33 cellular contexts compared by ENCODE assay signal in the genomic region with DNA sequence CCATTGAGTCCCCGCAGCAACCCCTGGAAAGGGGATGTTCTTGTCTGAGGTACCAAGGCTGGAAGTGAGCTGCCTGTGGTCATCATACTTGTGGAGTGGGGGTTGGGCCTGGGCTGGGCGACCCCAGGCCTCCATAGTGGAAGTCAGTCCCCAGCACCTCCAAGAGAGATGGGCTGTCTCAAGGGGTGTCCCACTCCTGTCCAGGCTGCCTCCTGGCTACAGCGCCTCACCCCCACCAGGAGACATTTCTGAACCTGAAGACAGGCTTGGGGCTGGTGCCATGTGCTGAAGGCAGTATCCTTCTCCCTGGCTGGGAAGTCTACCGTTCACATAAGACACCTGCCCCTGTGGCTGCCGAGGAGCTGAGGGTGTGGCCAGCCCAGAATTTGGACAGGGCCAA. TPM values are rescaled to one million over a fixed set of nuclear protein-coding genes. Genes with fewer than 3 reads are reported as not detected.
"Had no signal": no experiment of that assay in that cellular context is flagged by ENCODE, and none has a peak within 500 bp of the region (broad histone marks: within the 10 kb centered on the region; RNA-seq: fewer than 3 reads in every experiment).

No MANE protein-coding gene starts in this region.

- H3K4me1 ChIP-seq: esophagus muscularis mucosa, foreskin keratinocyte, gastrocnemius medialis had no signal

- FAIRE-seq: astrocyte, bronchial epithelial cell, colon, TTC549 had no signal

- H3K27ac Mint-ChIP-seq: activated CD4-positive, alpha-beta memory T cell treated with anti-CD3 and anti-CD28 coated beads, Interleukin-2, amount 10 ng/mL, durations not matched to agents 7 days and 5 days; activated CD4-positive, alpha-beta T cell treated with anti-CD3 and anti-CD28 coated beads, Interleukin-2, amount 10 ng/mL, durations not matched to agents 7 days and 5 days; activated naive CD8-positive, alpha-beta T cell; activated T-helper 17 cell treated with anti-CD3 and anti-CD28 coated beads, Interleukin-2, amount 50 U/mL, for 72 hours; effector memory CD8-positive, alpha-beta T cell; WTC11 had no signal

- H3K36me3 ChIP-seq: brain microvascular endothelial cell, esophagus muscularis mucosa, gastrocnemius medialis had no signal

- H3K4me1 Mint-ChIP-seq: activated CD4-positive, alpha-beta memory T cell treated with anti-CD3 and anti-CD28 coated beads, Interleukin-2, amount 10 ng/mL, durations not matched to agents 7 days and 5 days; activated CD4-positive, alpha-beta T cell treated with anti-CD3 and anti-CD28 coated beads, Interleukin-2, amount 10 ng/mL, durations not matched to agents 7 days and 5 days; activated T-helper 17 cell treated with anti-CD3 and anti-CD28 coated beads, Interleukin-2, amount 50 U/mL, for 72 hours had no signal

- H3K9me3 Mint-ChIP-seq: activated CD4-positive, alpha-beta memory T cell treated with anti-CD3 and anti-CD28 coated beads, Interleukin-2, amount 10 ng/mL, durations not matched to agents 7 days and 5 days; activated CD4-positive, alpha-beta T cell treated with anti-CD3 and anti-CD28 coated beads, Interleukin-2, amount 10 ng/mL, durations not matched to agents 7 days and 5 days; activated T-cell treated with anti-CD3 and anti-CD28 coated beads, Interleukin-2, amount 50 U/mL, for 4 hours; activated T-helper 17 cell treated with anti-CD3 and anti-CD28 coated beads, Interleukin-2, amount 50 U/mL, for 72 hours; effector memory CD8-positive, alpha-beta T cell; WTC11 had no signal

- H3K4me3 Mint-ChIP-seq: activated CD4-positive, alpha-beta memory T cell treated with anti-CD3 and anti-CD28 coated beads, Interleukin-2, amount 10 ng/mL, durations not matched to agents 7 days and 5 days; activated CD4-positive, alpha-beta T cell treated with anti-CD3 and anti-CD28 coated beads, Interleukin-2, amount 10 ng/mL, durations not matched to agents 7 days and 5 days; activated naive CD8-positive, alpha-beta T cell; activated T-cell treated with anti-CD3 and anti-CD28 coated beads, Interleukin-2, amount 50 U/mL, for 4 hours; activated T-helper 17 cell treated with anti-CD3 and anti-CD28 coated beads, Interleukin-2, amount 50 U/mL, for 72 hours; effector memory CD8-positive, alpha-beta T cell; WTC11 had no signal

- ATAC-seq: activated T-cell treated with anti-CD3 and anti-CD28 coated beads, Interleukin-2, amount 50 U/mL, for 4 hours; activated T-helper 17 cell treated with anti-CD3 and anti-CD28 coated beads, Interleukin-2, amount 50 U/mL, for 72 hours; effector memory CD8-positive, alpha-beta T cell; foreskin keratinocyte; gastrocnemius medialis; WTC11 had no signal

- H3K27ac ChIP-seq: brain microvascular endothelial cell, esophagus muscularis mucosa, foreskin keratinocyte, gastrocnemius medialis, VCaP had no signal

- DNase-seq: activated CD4-positive, alpha-beta memory T cell treated with anti-CD3 and anti-CD28 coated beads, Interleukin-2, amount 10 ng/mL, durations not matched to agents 7 days and 5 days; activated CD4-positive, alpha-beta T cell treated with anti-CD3 and anti-CD28 coated beads for 1 hour; activated CD4-positive, alpha-beta T cell treated with anti-CD3 and anti-CD28 coated beads for 4 hours; activated CD4-positive, alpha-beta T cell treated with anti-CD3 and anti-CD28 coated beads, Interleukin-2, amount 10 ng/mL, durations not matched to agents 7 days and 5 days; activated CD4-positive, alpha-beta T cell treated with anti-CD3 and anti-CD28 coated beads, Interleukin-2, amount 50 U/mL, for 4 hours; activated CD8-positive, alpha-beta memory T cell treated with anti-CD3 and anti-CD28 coated beads, Interleukin-2, amount 50 U/mL, for 48 hours; activated effector memory CD4-positive, alpha-beta T cell treated with Interleukin-2 at 50 U/mL for 16 hours; activated gamma-delta T cell treated with Interleukin-2 at 50 U/mL for 16 hours; activated naive CD4-positive, alpha-beta T cell treated with anti-CD3 and anti-CD28 coated beads, Interleukin-2, amount 50 U/mL, for 16 hours; activated naive CD4-positive, alpha-beta T cell treated with Interleukin-2 at 50 U/mL for 16 hours; activated T-cell treated with anti-CD3 and anti-CD28 coated beads, Interleukin-2, amount 50 U/mL, for 4 hours; amniotic stem cell; anterior cingulate cortex; brain microvascular endothelial cell; cortex of kidney; dermis blood vessel endothelial cell; effector CD4-positive, alpha-beta T cell; effector memory CD8-positive, alpha-beta T cell; erythroblast; foreskin keratinocyte; gastrocnemius medialis; glutamatergic neuron; T-helper 2 cell had no signal

- H3K4me3 ChIP-seq: esophagus muscularis mucosa, gastrocnemius medialis had no signal

- H3K9me3 ChIP-seq: esophagus muscularis mucosa, gastrocnemius medialis had no signal

RNA-seq across cellular contexts. Expression of a gene that starts 28.9 kb away (rescaled TPM):
- total RNA-seq: activated CD4-positive, alpha-beta memory T cell treated with anti-CD3 and anti-CD28 coated beads, Interleukin-2, amount 10 ng/mL, durations not matched to agents 7 days and 5 days; activated CD4-positive, alpha-beta T cell treated with anti-CD3 and anti-CD28 coated beads, Interleukin-2, amount 10 ng/mL, durations not matched to agents 7 days and 5 days; activated T-helper 17 cell treated with anti-CD3 and anti-CD28 coated beads, Interleukin-2, amount 50 U/mL, for 72 hours; foreskin keratinocyte; T-helper 1 cell treated with Interleukin-12 subunit alpha and Interleukin-12 subunit beta and Interleukin-4 antibody, amounts not matched to agents 30 ng/mL and 1 ng/mL, for 36 hours had no signal
- polyA plus RNA-seq: foreskin keratinocyte had no signal
